In genomic region chr1:197198333-197198732, GRCh38 we compare ENCODE assay signal across 1 cellular context.
TF ChIP-seq lines count a peak whose summit lies in the region.

No MANE protein-coding gene starts in this region.

TF ChIP-seq in A549, 52 proteins besides CTCF, POLR2A, EP300 and RAD21 (continued from another document):
- no peak for TF ChIP-seq CBX2 (IDR thresholded peaks at IDR 0.05; ENCODE audit: borderline replicate concordance, low read depth)
- TF ChIP-seq TP53 (CRISPR knock-in tag; IDR thresholded peaks at IDR 0.05): no peak
- no peak for TF ChIP-seq ATOH8 (CRISPR knock-in tag; IDR thresholded peaks at IDR 0.05; ENCODE audit: low read depth)
- TF ChIP-seq HOXB5 (CRISPR knock-in tag; IDR thresholded peaks at IDR 0.05): no peak
- TF ChIP-seq HDAC2 (IDR thresholded peaks at IDR 0.05): no peak
- TF ChIP-seq FOSL2 (IDR thresholded peaks at IDR 0.05): no peak
- no peak for TF ChIP-seq FOSL2 (CRISPR knock-in tag; IDR thresholded peaks at IDR 0.05)
- TF ChIP-seq PHF8 (IDR thresholded peaks at IDR 0.05; ENCODE audit: borderline replicate concordance, low read depth): no peak
- no peak for TF ChIP-seq KDM1A (IDR thresholded peaks at IDR 0.05; ENCODE audit: low read depth)
- TF ChIP-seq MAZ (IDR thresholded peaks at IDR 0.05; ENCODE audit: borderline replicate concordance, low read depth, low read length): no peak
- TF ChIP-seq TFCP2L1 (CRISPR knock-in tag; IDR thresholded peaks at IDR 0.05): no peak
- no peak for TF ChIP-seq E2F6 (IDR thresholded peaks at IDR 0.05; ENCODE audit: borderline replicate concordance, low read depth)
- no peak for TF ChIP-seq RNF2 (IDR thresholded peaks at IDR 0.05; ENCODE audit: borderline replicate concordance, low read depth)
TF ChIP-seq in A549: peak in this region for 0.
